Comparison of ENCODE assay signal across 8 cellular contexts in genomic region chr1:27858072-27858948, GRCh38. TPM values are rescaled to one million over a fixed set of nuclear protein-coding genes. Genes with fewer than 3 reads are reported as not detected.
DNase-seq lines count a peak whose midpoint lies in the region; ATAC-seq and TF ChIP-seq lines count a peak whose summit lies in the region.

No MANE protein-coding gene starts in this region.

- H3K4me1 ChIP-seq in upper lobe of right lung: no peaks in the 10 kb centered on the region

- ATAC-seq in GM21390 (IDR thresholded peaks at IDR 0.05; ENCODE audit: unreplicated experiment): peak; percentile 64
- peak; percentile 94 for ATAC-seq in upper lobe of right lung

- H3K4me3 ChIP-seq in NB4 (ENCODE audit: low read depth, low read length) (no peak overlapping the region), upper lobe of right lung (no peak overlapping the region)

- peak in 11 of 14 donors; percentile 45 to 83 (median 75) for DNase-seq in C1 segment of cervical spinal cord (lab: John Stamatoyannopoulos, UW)
- peak; percentile 88 for DNase-seq in NB4 (ENCODE audit: low read depth)
- peak; percentile 54 for DNase-seq in SKM-1 (lab: John Stamatoyannopoulos, UW; ENCODE audit: unreplicated experiment)
- DNase-seq in activated naive CD4-positive, alpha-beta T cell treated with anti-CD3 and anti-CD28 coated beads, Interleukin-2, amount 50 U/mL, for 16 hours: peak; percentile 85
- DNase-seq in head of caudate nucleus: peak; percentile 66 to 96 (median 91)
- DNase-seq in posterior cingulate gyrus: peak; percentile 72 to 98 (median 90)
- DNase-seq in upper lobe of right lung: peak; percentile 92

- H3K9me3 ChIP-seq in upper lobe of right lung: no peaks in the 10 kb centered on the region

- intact Hi-C loops in head of caudate nucleus (cut with DNase I) (loop anchor here (5.0 to 10.0 kb wide), 3 partner anchors 119 to 346 kb away; partner anchors contain the start of gene EYA3), posterior cingulate gyrus (cut with DNase I) (loop anchor here (1.0 kb wide), 1 partner anchor 121 kb away; no protein-coding TSS in a partner anchor), upper lobe of right lung (cut with DNase I) (no loop called here)

- H3K27ac ChIP-seq in upper lobe of right lung: peak overlapping the region; percentile 37

- no peak for TF ChIP-seq POLR2A in NB4 (IDR thresholded peaks at IDR 0.05; ENCODE audit: extremely low read depth, insufficient read length)

- H3K27me3 ChIP-seq in upper lobe of right lung: no peaks in the 10 kb centered on the region

- peak; percentile 98 for TF ChIP-seq CTCF in NB4 (IDR thresholded peaks at IDR 0.05; ENCODE audit: low read depth, low read length)
- peak; percentile 98 for TF ChIP-seq CTCF in upper lobe of right lung (IDR thresholded peaks at IDR 0.05)

- no peaks in the 10 kb centered on the region for H3K36me3 ChIP-seq in upper lobe of right lung

RNA-seq across cellular contexts. Expression of gene THEMIS2, which starts 14.0 kb away (rescaled TPM):
- 89.6 TPM for total RNA-seq in upper lobe of right lung

RNA-seq across cellular contexts. Expression of gene PPP1R8, which starts 27.7 kb away (rescaled TPM):
- total RNA-seq in upper lobe of right lung: 33.0 TPM

RNA-seq across cellular contexts. Expression of gene RPA2, which starts 56.1 kb away (rescaled TPM):
- 22.4 TPM for total RNA-seq in upper lobe of right lung
